8 cellular contexts compared by ENCODE assay signal in the genomic region with DNA sequence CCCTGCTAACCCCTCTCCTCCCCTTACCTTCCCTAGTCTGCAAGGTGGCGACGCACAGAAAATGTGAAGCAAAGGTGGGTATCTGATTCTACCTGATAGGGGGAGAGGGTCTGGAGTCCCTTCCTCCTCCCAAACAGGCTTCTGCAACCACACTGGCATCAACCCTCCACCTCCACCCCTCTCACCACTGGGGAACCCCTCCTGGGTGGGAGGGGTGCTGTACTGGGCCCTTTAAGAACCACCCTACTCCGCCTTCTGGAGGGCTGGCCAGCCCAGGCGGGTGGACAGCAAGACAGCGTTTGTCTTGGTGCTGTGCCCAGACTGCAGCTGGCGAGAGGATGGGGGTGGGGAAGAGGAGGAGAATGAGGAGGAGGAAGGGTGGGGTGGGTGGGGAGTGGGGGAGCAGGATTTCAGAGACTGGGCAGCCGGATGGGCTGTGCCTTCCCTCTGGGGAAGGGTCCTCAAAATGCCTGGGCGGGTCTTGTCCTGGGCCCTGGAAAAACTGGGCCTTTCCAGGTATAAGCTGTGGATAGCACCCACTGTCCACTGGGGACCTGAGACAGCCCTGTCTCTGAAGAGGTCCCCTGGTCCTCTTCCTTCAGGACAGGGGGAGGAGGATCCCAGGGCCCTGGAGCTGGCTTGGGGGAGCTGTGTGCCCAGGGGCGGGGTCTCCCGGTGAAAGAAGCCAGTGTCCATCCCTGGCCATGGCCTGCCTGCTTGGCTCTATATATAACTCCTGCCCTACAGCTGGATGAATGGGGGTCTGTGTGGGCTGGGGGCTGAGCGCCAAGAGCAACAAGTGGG. TPM values are rescaled to one million over a fixed set of nuclear protein-coding genes. Genes with fewer than 3 reads are reported as not detected.
DNase-seq lines count a peak whose midpoint lies in the region; ATAC-seq and TF ChIP-seq lines count a peak whose summit lies in the region.

No MANE protein-coding gene starts in this region.

- peaks cover 3% of the 10 kb centered on the region for H3K27me3 Mint-ChIP-seq in brain

- H3K9me3 Mint-ChIP-seq in brain, result no peaks in the 10 kb centered on the region

- H3K4me3 ChIP-seq in LNCaP clone FGC (ENCODE audit: low read depth, low read length), result peak overlapping the region; percentile 69

- H3K4me1 Mint-ChIP-seq in brain, result peaks cover 72% of the 10 kb centered on the region

- no peaks in the 10 kb centered on the region for H3K36me3 Mint-ChIP-seq in brain

- TF ChIP-seq CTCF in LNCaP clone FGC (IDR thresholded peaks at IDR 0.05; ENCODE audit: control insufficient read depth, extremely low read depth, insufficient read depth), result no peak
- TF ChIP-seq CTCF in brain (conservative IDR thresholded peaks at IDR 0.05), result no peak

- DNase-seq in LNCaP clone FGC (ENCODE audit: low read depth) (no peak), kidney tubule cell (ENCODE audit: low spot score) (peak; percentile 48), substantia nigra (lab: John Stamatoyannopoulos, UW) (peak; percentile 40 to 95 (median 88)), HPDE6-E6E7 (ENCODE audit: extremely low spot score) (no peak)
- DNase-seq in stimulated activated CD4-positive, alpha-beta T cell treated with anti-CD3 and anti-CD28 coated beads, Interleukin-2, amount 100 ng/mL, for 48 hours, result no peak

- ATAC-seq in HG03045 (IDR thresholded peaks at IDR 0.05; ENCODE audit: unreplicated experiment) (no peak), HG02588 (IDR thresholded peaks at IDR 0.05; ENCODE audit: unreplicated experiment) (no peak)

- peak overlapping the region; percentile 99 for H3K27ac ChIP-seq in substantia nigra (ENCODE audit: low read depth, low read length, poor library complexity, severe bottlenecking)

- H3K4me3 Mint-ChIP-seq in brain, result peak overlapping the region in 4 of 5 experiments; percentile 30 to 92 (median 54)

- H3K27ac Mint-ChIP-seq in brain, result peak overlapping the region in 4 of 5 experiments; percentile 61 to 98 (median 92)

RNA-seq across cellular contexts. Expression of a gene that starts 2.8 kb away (rescaled TPM):
- 32.4 TPM for polyA plus RNA-seq in brain (ENCODE audit: insufficient read depth, low read depth, low replicate concordance)

RNA-seq across cellular contexts. Expression of a gene that starts 26.6 kb away (rescaled TPM):
- polyA plus RNA-seq in brain (ENCODE audit: insufficient read depth, low read depth, low replicate concordance), result 77.1 TPM

RNA-seq across cellular contexts. Expression of a gene that starts 44.8 kb away (rescaled TPM):
- 17.3 TPM for polyA plus RNA-seq in brain (ENCODE audit: insufficient read depth, low read depth, low replicate concordance)

RNA-seq across cellular contexts. Expression of a gene that starts 46.4 kb away (rescaled TPM):
- polyA plus RNA-seq in brain (ENCODE audit: insufficient read depth, low read depth, low replicate concordance), result 216 TPM

RNA-seq across cellular contexts. Expression of a gene that starts 50.7 kb away (rescaled TPM):
- not detected for polyA plus RNA-seq in brain (ENCODE audit: insufficient read depth, low read depth, low replicate concordance)

Comparison
In these comparisons a context has a peak if more than half of its experiments do, and no peak if none do; other contexts are left out.
1. DNase-seq: peak in kidney tubule cell (single experiment) and substantia nigra (49 of 49); none in LNCaP clone FGC (single experiment), HPDE6-E6E7 (single experiment) and stimulated activated CD4-positive, alpha-beta T cell treated with anti-CD3 and anti-CD28 coated beads, Interleukin-2, amount 100 ng/mL, for 48 hours (0 of 2).